1 cellular context compared by ENCODE assay signal in the genomic region with DNA sequence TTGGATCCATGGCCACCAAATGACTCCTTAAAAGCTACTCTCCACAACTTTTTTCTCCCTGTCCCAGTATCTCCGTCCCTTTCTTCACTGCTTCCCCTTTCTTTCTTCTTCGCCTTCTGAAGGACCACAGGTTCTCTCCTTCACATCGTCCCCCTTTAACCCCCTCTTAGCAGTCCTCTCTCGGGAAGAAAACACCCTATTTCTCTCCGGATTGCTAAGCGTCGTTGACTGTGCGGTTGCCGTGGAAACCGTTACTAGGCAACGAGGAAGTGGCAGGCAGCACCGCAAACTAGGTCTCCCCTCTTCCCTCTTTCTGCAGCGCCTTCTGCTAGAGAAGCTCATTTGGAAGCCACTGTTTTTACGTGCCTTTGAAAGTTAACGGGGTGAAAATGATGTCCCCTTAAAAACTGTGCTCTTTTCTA.
A peak's percentile ranks its signal among the peaks of the same experiment; 100 is the strongest.
TF ChIP-seq lines count a peak whose summit lies in the region.

A gene with protein sequence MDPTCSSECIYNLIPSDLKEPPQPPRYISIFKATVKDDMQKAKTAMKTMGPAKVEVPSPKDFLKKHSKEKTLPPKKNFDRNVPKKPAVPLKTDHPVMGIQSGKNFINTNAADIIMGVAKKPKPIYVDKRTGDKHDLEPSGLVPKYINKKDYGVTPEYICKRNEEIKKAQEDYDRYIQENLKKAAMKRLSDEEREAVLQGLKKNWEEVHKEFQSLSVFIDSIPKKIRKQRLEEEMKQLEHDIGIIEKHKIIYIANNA (minus strand): TSS at position 232 of the 422 bp plus-strand sequence. CDS start 222 bp downstream, at position 10.

TF ChIP-seq in HepG2, 621 proteins besides CTCF, POLR2A, EP300 and RAD21 (continued from another document and continues in another):
- no peak for TF ChIP-seq HNF4G (IDR thresholded peaks at IDR 0.05; ENCODE audit: borderline replicate concordance, low read depth, low read length)
- TF ChIP-seq HNF4G (CRISPR knock-in tag; IDR thresholded peaks at IDR 0.05; ENCODE audit: borderline replicate concordance, low read depth), result no peak
- TF ChIP-seq, protein P1, sequence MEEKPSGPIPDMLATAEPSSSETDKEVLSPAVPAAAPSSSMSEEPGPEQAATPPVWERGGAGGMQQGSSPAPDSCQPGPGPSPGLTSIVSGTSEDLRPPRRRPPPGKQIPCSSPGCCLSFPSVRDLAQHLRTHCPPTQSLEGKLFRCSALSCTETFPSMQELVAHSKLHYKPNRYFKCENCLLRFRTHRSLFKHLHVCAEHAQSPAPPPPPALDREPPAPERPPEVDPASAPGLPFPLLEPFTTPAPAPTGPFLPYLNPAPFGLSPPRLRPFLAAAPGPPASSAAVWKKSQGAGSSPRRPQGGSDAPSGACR (CRISPR knock-in tag; IDR thresholded peaks at IDR 0.05), result 0 out of 2 replicates have a peak, but pooled peaks have one; percentile 1
- TF ChIP-seq, protein P2, sequence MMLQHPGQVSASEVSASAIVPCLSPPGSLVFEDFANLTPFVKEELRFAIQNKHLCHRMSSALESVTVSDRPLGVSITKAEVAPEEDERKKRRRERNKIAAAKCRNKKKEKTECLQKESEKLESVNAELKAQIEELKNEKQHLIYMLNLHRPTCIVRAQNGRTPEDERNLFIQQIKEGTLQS (CRISPR knock-in tag; IDR thresholded peaks at IDR 0.05), result no peak
- TF ChIP-seq MXI1 (IDR thresholded peaks at IDR 0.05; ENCODE audit: borderline replicate concordance, low read depth, low read length), result peak; percentile 80; the same call in 2 of the 3 replicates
- TF ChIP-seq TEAD3 (CRISPR knock-in tag; optimal IDR thresholded peaks at IDR 0.05; ENCODE audit: borderline replicate concordance), result no peak
- no peak for TF ChIP-seq TSC22D2 (CRISPR knock-in tag; IDR thresholded peaks at IDR 0.05; ENCODE audit: borderline replicate concordance)
- 0 out of 2 replicates have a peak, but pooled peaks have one; percentile 5 for TF ChIP-seq HDAC2 (CRISPR knock-in tag; IDR thresholded peaks at IDR 0.05)
- TF ChIP-seq DNMT3B (CRISPR knock-in tag; conservative IDR thresholded peaks at IDR 0.05), result no peak
- TF ChIP-seq, protein P3, sequence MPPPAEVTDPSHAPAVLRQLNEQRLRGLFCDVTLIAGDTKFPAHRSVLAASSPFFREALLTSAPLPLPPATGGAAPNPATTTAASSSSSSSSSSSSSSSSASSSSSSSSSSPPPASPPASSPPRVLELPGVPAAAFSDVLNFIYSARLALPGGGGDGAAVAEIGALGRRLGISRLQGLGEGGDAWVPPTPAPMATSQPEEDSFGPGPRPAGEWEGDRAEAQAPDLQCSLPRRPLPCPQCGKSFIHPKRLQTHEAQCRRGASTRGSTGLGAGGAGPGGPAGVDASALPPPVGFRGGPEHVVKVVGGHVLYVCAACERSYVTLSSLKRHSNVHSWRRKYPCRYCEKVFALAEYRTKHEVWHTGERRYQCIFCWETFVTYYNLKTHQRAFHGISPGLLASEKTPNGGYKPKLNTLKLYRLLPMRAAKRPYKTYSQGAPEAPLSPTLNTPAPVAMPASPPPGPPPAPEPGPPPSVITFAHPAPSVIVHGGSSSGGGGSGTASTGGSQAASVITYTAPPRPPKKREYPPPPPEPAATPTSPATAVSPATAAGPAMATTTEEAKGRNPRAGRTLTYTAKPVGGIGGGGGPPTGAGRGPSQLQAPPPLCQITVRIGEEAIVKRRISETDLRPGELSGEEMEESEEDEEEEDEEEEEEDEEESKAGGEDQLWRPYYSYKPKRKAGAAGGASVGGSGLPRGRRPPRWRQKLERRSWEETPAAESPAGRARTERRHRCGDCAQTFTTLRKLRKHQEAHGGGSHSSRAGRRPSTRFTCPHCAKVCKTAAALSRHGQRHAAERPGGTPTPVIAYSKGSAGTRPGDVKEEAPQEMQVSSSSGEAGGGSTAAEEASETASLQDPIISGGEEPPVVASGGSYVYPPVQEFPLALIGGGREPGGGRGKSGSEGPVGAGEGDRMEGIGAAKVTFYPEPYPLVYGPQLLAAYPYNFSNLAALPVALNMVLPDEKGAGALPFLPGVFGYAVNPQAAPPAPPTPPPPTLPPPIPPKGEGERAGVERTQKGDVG (CRISPR knock-in tag; IDR thresholded peaks at IDR 0.05; ENCODE audit: borderline replicate concordance), result no peak
- TF ChIP-seq, protein P4, sequence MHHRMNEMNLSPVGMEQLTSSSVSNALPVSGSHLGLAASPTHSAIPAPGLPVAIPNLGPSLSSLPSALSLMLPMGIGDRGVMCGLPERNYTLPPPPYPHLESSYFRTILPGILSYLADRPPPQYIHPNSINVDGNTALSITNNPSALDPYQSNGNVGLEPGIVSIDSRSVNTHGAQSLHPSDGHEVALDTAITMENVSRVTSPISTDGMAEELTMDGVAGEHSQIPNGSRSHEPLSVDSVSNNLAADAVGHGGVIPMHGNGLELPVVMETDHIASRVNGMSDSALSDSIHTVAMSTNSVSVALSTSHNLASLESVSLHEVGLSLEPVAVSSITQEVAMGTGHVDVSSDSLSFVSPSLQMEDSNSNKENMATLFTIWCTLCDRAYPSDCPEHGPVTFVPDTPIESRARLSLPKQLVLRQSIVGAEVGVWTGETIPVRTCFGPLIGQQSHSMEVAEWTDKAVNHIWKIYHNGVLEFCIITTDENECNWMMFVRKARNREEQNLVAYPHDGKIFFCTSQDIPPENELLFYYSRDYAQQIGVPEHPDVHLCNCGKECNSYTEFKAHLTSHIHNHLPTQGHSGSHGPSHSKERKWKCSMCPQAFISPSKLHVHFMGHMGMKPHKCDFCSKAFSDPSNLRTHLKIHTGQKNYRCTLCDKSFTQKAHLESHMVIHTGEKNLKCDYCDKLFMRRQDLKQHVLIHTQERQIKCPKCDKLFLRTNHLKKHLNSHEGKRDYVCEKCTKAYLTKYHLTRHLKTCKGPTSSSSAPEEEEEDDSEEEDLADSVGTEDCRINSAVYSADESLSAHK (CRISPR knock-in tag; IDR thresholded peaks at IDR 0.05; ENCODE audit: borderline replicate concordance), result no peak
- no peak for TF ChIP-seq ZKSCAN5 (CRISPR knock-in tag; IDR thresholded peaks at IDR 0.05)
- no peak for TF ChIP-seq GZF1 (CRISPR knock-in tag; IDR thresholded peaks at IDR 0.05)
- TF ChIP-seq RFX5 (IDR thresholded peaks at IDR 0.05; ENCODE audit: low read depth, low read length), result peak; percentile 68; the same call in 1 of the 2 replicates
- TF ChIP-seq RFXAP (CRISPR knock-in tag; IDR thresholded peaks at IDR 0.05; ENCODE audit: borderline replicate concordance), result no peak
- TF ChIP-seq RBM22 (optimal IDR thresholded peaks at IDR 0.05; ENCODE audit: low read length), result peak; percentile 94
- peak; percentile 48; the same call in 1 of the 2 replicates for TF ChIP-seq SIN3B (IDR thresholded peaks at IDR 0.05; ENCODE audit: low read length)
- TF ChIP-seq, protein P5, sequence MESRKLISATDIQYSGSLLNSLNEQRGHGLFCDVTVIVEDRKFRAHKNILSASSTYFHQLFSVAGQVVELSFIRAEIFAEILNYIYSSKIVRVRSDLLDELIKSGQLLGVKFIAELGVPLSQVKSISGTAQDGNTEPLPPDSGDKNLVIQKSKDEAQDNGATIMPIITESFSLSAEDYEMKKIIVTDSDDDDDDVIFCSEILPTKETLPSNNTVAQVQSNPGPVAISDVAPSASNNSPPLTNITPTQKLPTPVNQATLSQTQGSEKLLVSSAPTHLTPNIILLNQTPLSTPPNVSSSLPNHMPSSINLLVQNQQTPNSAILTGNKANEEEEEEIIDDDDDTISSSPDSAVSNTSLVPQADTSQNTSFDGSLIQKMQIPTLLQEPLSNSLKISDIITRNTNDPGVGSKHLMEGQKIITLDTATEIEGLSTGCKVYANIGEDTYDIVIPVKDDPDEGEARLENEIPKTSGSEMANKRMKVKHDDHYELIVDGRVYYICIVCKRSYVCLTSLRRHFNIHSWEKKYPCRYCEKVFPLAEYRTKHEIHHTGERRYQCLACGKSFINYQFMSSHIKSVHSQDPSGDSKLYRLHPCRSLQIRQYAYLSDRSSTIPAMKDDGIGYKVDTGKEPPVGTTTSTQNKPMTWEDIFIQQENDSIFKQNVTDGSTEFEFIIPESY (CRISPR knock-in tag; IDR thresholded peaks at IDR 0.05), result no peak
- TF ChIP-seq ZNF232 (CRISPR knock-in tag; IDR thresholded peaks at IDR 0.05; ENCODE audit: borderline replicate concordance), result no peak
- TF ChIP-seq, protein P6, sequence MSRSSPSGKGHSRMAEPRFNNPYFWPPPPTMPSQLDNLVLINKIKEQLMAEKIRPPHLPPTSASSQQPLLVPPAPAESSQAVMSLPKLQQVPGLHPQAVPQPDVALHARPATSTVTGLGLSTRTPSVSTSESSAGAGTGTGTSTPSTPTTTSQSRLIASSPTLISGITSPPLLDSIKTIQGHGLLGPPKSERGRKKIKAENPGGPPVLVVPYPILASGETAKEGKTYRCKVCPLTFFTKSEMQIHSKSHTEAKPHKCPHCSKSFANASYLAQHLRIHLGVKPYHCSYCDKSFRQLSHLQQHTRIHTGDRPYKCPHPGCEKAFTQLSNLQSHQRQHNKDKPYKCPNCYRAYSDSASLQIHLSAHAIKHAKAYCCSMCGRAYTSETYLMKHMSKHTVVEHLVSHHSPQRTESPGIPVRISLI (CRISPR knock-in tag; IDR thresholded peaks at IDR 0.05; ENCODE audit: borderline replicate concordance), result no peak
- TF ChIP-seq, protein P7, sequence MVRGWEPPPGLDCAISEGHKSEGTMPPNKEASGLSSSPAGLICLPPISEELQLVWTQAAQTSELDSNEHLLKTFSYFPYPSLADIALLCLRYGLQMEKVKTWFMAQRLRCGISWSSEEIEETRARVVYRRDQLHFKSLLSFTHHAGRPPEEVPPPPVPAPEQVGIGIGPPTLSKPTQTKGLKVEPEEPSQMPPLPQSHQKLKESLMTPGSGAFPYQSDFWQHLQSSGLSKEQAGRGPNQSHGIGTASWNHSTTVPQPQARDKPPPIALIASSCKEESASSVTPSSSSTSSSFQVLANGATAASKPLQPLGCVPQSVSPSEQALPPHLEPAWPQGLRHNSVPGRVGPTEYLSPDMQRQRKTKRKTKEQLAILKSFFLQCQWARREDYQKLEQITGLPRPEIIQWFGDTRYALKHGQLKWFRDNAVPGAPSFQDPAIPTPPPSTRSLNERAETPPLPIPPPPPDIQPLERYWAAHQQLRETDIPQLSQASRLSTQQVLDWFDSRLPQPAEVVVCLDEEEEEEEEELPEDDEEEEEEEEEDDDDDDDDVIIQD (CRISPR knock-in tag; IDR thresholded peaks at IDR 0.05; ENCODE audit: low read depth), result no peak
- TF ChIP-seq ZNF552 (CRISPR knock-in tag; IDR thresholded peaks at IDR 0.05; ENCODE audit: borderline replicate concordance), result no peak
- TF ChIP-seq IRF2 (CRISPR knock-in tag; IDR thresholded peaks at IDR 0.05), result 0 out of 2 replicates have a peak, but pooled peaks have one; percentile 0
- TF ChIP-seq, protein P8, sequence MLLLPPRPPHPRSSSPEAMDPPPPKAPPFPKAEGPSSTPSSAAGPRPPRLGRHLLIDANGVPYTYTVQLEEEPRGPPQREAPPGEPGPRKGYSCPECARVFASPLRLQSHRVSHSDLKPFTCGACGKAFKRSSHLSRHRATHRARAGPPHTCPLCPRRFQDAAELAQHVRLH (CRISPR knock-in tag; IDR thresholded peaks at IDR 0.05; ENCODE audit: borderline replicate concordance, low read depth), result no peak
- 0 out of 2 replicates have a peak, but pooled peaks have one; percentile 15 for TF ChIP-seq HOXA9 (CRISPR knock-in tag; IDR thresholded peaks at IDR 0.05; ENCODE audit: borderline replicate concordance)
- TF ChIP-seq ZFP36L2 (CRISPR knock-in tag; IDR thresholded peaks at IDR 0.05), result no peak
- TF ChIP-seq SNAPC2 (CRISPR knock-in tag; IDR thresholded peaks at IDR 0.05), result no peak
- no peak for TF ChIP-seq PHF21A (CRISPR knock-in tag; IDR thresholded peaks at IDR 0.05)
- TF ChIP-seq SMARCE1 (IDR thresholded peaks at IDR 0.05; ENCODE audit: borderline replicate concordance), result no peak
- no peak for TF ChIP-seq MTA3 (CRISPR knock-in tag; IDR thresholded peaks at IDR 0.05)
- TF ChIP-seq, protein P9, sequence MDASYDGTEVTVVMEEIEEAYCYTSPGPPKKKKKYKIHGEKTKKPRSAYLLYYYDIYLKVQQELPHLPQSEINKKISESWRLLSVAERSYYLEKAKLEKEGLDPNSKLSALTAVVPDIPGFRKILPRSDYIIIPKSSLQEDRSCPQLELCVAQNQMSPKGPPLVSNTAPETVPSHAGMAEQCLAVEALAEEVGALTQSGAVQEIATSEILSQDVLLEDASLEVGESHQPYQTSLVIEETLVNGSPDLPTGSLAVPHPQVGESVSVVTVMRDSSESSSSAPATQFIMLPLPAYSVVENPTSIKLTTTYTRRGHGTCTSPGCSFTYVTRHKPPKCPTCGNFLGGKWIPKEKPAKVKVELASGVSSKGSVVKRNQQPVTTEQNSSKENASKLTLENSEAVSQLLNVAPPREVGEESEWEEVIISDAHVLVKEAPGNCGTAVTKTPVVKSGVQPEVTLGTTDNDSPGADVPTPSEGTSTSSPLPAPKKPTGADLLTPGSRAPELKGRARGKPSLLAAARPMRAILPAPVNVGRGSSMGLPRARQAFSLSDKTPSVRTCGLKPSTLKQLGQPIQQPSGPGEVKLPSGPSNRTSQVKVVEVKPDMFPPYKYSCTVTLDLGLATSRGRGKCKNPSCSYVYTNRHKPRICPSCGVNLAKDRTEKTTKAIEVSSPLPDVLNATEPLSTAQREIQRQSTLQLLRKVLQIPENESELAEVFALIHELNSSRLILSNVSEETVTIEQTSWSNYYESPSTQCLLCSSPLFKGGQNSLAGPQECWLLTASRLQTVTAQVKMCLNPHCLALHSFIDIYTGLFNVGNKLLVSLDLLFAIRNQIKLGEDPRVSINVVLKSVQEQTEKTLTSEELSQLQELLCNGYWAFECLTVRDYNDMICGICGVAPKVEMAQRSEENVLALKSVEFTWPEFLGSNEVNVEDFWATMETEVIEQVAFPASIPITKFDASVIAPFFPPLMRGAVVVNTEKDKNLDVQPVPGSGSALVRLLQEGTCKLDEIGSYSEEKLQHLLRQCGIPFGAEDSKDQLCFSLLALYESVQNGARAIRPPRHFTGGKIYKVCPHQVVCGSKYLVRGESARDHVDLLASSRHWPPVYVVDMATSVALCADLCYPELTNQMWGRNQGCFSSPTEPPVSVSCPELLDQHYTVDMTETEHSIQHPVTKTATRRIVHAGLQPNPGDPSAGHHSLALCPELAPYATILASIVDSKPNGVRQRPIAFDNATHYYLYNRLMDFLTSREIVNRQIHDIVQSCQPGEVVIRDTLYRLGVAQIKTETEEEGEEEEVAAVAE (CRISPR knock-in tag; IDR thresholded peaks at IDR 0.05; ENCODE audit: borderline replicate concordance), result 0 out of 2 replicates have a peak, but pooled peaks have one; percentile 14
- TF ChIP-seq, protein P10, sequence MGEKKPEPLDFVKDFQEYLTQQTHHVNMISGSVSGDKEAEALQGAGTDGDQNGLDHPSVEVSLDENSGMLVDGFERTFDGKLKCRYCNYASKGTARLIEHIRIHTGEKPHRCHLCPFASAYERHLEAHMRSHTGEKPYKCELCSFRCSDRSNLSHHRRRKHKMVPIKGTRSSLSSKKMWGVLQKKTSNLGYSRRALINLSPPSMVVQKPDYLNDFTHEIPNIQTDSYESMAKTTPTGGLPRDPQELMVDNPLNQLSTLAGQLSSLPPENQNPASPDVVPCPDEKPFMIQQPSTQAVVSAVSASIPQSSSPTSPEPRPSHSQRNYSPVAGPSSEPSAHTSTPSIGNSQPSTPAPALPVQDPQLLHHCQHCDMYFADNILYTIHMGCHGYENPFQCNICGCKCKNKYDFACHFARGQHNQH (CRISPR knock-in tag; IDR thresholded peaks at IDR 0.05), result 0 out of 2 replicates have a peak, but pooled peaks have one; percentile 12
- peak; percentile 92 for TF ChIP-seq RFX1 (IDR thresholded peaks at IDR 0.05)
- TF ChIP-seq SAP130 (CRISPR knock-in tag; IDR thresholded peaks at IDR 0.05; ENCODE audit: low read depth), result no peak; the same call in 1 of the 2 replicates
- TF ChIP-seq ZNF768 (CRISPR knock-in tag; IDR thresholded peaks at IDR 0.05), result no peak
- TF ChIP-seq WIZ (CRISPR knock-in tag; IDR thresholded peaks at IDR 0.05), result no peak
- TF ChIP-seq ETV5 (CRISPR knock-in tag; IDR thresholded peaks at IDR 0.05; ENCODE audit: borderline replicate concordance), result no peak
- TF ChIP-seq MYNN (CRISPR knock-in tag; IDR thresholded peaks at IDR 0.05; ENCODE audit: low read depth), result peak; percentile 97; the same call in 1 of the 2 replicates
- no peak for TF ChIP-seq SUZ12 (IDR thresholded peaks at IDR 0.05; ENCODE audit: low read depth, low read length)
- no peak for TF ChIP-seq SRF (IDR thresholded peaks at IDR 0.05; ENCODE audit: low read depth, low read length)
- TF ChIP-seq NR2F6 (IDR thresholded peaks at IDR 0.05), result no peak
- TF ChIP-seq NR2F6 (CRISPR knock-in tag; IDR thresholded peaks at IDR 0.05), result no peak
- TF ChIP-seq HDAC6 (IDR thresholded peaks at IDR 0.05; ENCODE audit: low read depth, low read length), result no peak
